In the genomic region with DNA sequence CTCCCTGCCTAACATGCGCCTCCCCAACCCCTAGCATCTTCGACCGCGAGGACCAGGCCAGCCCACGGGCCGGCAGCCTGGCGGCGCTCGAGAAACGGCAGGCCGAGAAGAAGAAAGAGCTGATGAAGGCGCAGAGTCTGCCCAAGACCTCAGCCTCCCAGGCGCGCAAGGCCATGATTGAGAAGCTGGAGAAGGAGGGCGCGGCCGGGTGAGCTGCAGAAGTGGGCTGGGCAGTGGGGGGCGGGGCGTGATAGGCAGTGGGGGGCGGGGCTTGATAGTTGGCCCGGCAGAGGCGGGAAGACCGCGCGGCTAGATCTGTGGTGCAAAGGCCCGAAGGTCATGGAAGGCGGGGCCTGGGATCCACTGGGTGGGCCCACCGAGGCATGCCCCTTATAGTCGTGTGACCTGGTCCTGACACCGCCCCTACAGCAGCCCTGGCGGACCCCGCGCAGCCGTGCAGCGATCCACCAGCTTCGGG, we compare ENCODE assay signal across 1 cellular context.
TF ChIP-seq lines count a peak whose summit lies in the region.

No MANE protein-coding gene starts in this region.

TF ChIP-seq in IMR-90, 13 proteins besides CTCF, POLR2A, EP300 and RAD21:
- TF ChIP-seq, protein P1, sequence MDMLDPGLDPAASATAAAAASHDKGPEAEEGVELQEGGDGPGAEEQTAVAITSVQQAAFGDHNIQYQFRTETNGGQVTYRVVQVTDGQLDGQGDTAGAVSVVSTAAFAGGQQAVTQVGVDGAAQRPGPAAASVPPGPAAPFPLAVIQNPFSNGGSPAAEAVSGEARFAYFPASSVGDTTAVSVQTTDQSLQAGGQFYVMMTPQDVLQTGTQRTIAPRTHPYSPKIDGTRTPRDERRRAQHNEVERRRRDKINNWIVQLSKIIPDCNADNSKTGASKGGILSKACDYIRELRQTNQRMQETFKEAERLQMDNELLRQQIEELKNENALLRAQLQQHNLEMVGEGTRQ (IDR thresholded peaks at IDR 0.05; ENCODE audit: low read depth, low read length), result no peak
- no peak for TF ChIP-seq FOS (IDR thresholded peaks at IDR 0.05; ENCODE audit: low read depth, low read length)
- TF ChIP-seq MAFK (IDR thresholded peaks at IDR 0.05; ENCODE audit: low read depth, low read length), result no peak
- no peak for TF ChIP-seq RCOR1 (IDR thresholded peaks at IDR 0.05; ENCODE audit: insufficient replicate concordance, low read length)
- no peak for TF ChIP-seq SMC3 (IDR thresholded peaks at IDR 0.05; ENCODE audit: low read depth, low read length)
